Comparison of ENCODE assay signal across 9 cellular contexts in genomic region chr5:132498152-132498551, GRCh38. TPM values are rescaled to one million over a fixed set of nuclear protein-coding genes. Genes with fewer than 3 reads are reported as not detected.
A peak's percentile ranks its signal among the peaks of the same experiment; 100 is the strongest.
DNase-seq lines count a peak whose midpoint lies in the region; ATAC-seq, FAIRE-seq and TF ChIP-seq lines count a peak whose summit lies in the region.
"Had no signal": no experiment of that assay in that cellular context is flagged by ENCODE, and none has a peak within 500 bp of the region (broad histone marks: within the 10 kb centered on the region; RNA-seq: fewer than 3 reads in every experiment).

No MANE protein-coding gene starts in this region.

- H3K9me3 Mint-ChIP-seq in activated T-helper 17 cell treated with anti-CD3 and anti-CD28 coated beads, Interleukin-2, amount 50 U/mL, for 72 hours = no peaks in the 10 kb centered on the region
- no peaks in the 10 kb centered on the region for H3K9me3 Mint-ChIP-seq in stimulated activated memory B cell treated with anti-CD40 and anti-IgM and Interleukin-4, amounts not matched to agents 10 μg/mL and 1 μg/mL and 100 μg/mL, for 72 hours
- H3K9me3 Mint-ChIP-seq: activated naive CD4-positive, alpha-beta T cell treated with anti-CD3 and anti-CD28 coated beads, Interleukin-2, amount 50 U/mL, for 72 hours had no signal

- no peak for FAIRE-seq in keratinocyte (lab: Jason Lieb, UNC)

- H3K9ac ChIP-seq in keratinocyte (ENCODE audit: control insufficient read depth, extremely low read depth, insufficient read depth, low read length) = peak overlapping the region; percentile 72

- peak overlapping the region; percentile 72 for H3K4me3 Mint-ChIP-seq in activated T-helper 17 cell treated with anti-CD3 and anti-CD28 coated beads, Interleukin-2, amount 50 U/mL, for 72 hours
- no peak overlapping the region for H3K4me3 Mint-ChIP-seq in stimulated activated memory B cell treated with anti-CD40 and anti-IgM and Interleukin-4, amounts not matched to agents 10 μg/mL and 1 μg/mL and 100 μg/mL, for 72 hours

- DNase-seq in HK-2 (ENCODE audit: unreplicated experiment) (peak; percentile 62), keratinocyte (ENCODE audit: low read depth, low spot score) (no peak)

- TF ChIP-seq CTCF in keratinocyte (optimal IDR thresholded peaks at IDR 0.05 in 1 of 3, IDR thresholded peaks at IDR 0.05 in 1 of 3, conservative IDR thresholded peaks at IDR 0.05 in 1 of 3; ENCODE audit: extremely low read depth in 1 of 3, insufficient read depth in 2 of 3, low read length in 3 of 3) = no peak

- H3K4me3 ChIP-seq in keratinocyte (ENCODE audit: control insufficient read depth in 2 of 3, extremely low read depth in 1 of 3, insufficient read depth in 2 of 3, low read depth in 1 of 3, low read length in 3 of 3) = no peak overlapping the region

- H3K9me3 ChIP-seq in keratinocyte (ENCODE audit: control insufficient read depth, low read depth, low read length) = no peaks in the 10 kb centered on the region

- H3K27ac ChIP-seq in keratinocyte (ENCODE audit: control insufficient read depth, insufficient read depth, low read length) = peak overlapping the region; percentile 66

- no peak for ATAC-seq in activated T-helper 17 cell treated with anti-CD3 and anti-CD28 coated beads, Interleukin-2, amount 50 U/mL, for 72 hours (replicated peaks)
- no peak for ATAC-seq in stimulated activated memory B cell treated with anti-CD40 and anti-IgM and Interleukin-4, amounts not matched to agents 10 μg/mL and 1 μg/mL and 100 μg/mL, for 72 hours
- ATAC-seq in HG03095 (IDR thresholded peaks at IDR 0.05; ENCODE audit: unreplicated experiment) = no peak
- no peak for ATAC-seq in HG03439 (IDR thresholded peaks at IDR 0.05; ENCODE audit: unreplicated experiment)
- ATAC-seq in HG03457 (IDR thresholded peaks at IDR 0.05; ENCODE audit: unreplicated experiment) = no peak
- no peak for ATAC-seq in GM19023 (IDR thresholded peaks at IDR 0.05; ENCODE audit: unreplicated experiment)
- ATAC-seq: activated naive CD4-positive, alpha-beta T cell treated with anti-CD3 and anti-CD28 coated beads, Interleukin-2, amount 50 U/mL, for 72 hours had no signal

- H3K79me2 ChIP-seq in keratinocyte (ENCODE audit: control insufficient read depth, insufficient read depth, low read length) = no peaks in the 10 kb centered on the region

- H3K27me3 Mint-ChIP-seq in activated T-helper 17 cell treated with anti-CD3 and anti-CD28 coated beads, Interleukin-2, amount 50 U/mL, for 72 hours = no peaks in the 10 kb centered on the region
- H3K27me3 Mint-ChIP-seq in stimulated activated memory B cell treated with anti-CD40 and anti-IgM and Interleukin-4, amounts not matched to agents 10 μg/mL and 1 μg/mL and 100 μg/mL, for 72 hours = no peaks in the 10 kb centered on the region

- no peaks in the 10 kb centered on the region for H3K9me1 ChIP-seq in keratinocyte (ENCODE audit: control insufficient read depth, extremely low read depth, insufficient read depth, low read length)

- H3K36me3 Mint-ChIP-seq in activated T-helper 17 cell treated with anti-CD3 and anti-CD28 coated beads, Interleukin-2, amount 50 U/mL, for 72 hours (ENCODE audit: low read depth) = no peaks in the 10 kb centered on the region
- H3K36me3 Mint-ChIP-seq in stimulated activated memory B cell treated with anti-CD40 and anti-IgM and Interleukin-4, amounts not matched to agents 10 μg/mL and 1 μg/mL and 100 μg/mL, for 72 hours = no peaks in the 10 kb centered on the region
- H3K36me3 Mint-ChIP-seq: activated naive CD4-positive, alpha-beta T cell treated with anti-CD3 and anti-CD28 coated beads, Interleukin-2, amount 50 U/mL, for 72 hours had no signal

- no peak overlapping the region for H2AFZ ChIP-seq in keratinocyte (ENCODE audit: control insufficient read depth, low read length)

- dilution Hi-C loops in keratinocyte (cut with MboI; ENCODE audit: extremely low pct_ligation_motif_present, low sequenced_read_pairs) = no loop called here

- H3K4me1 Mint-ChIP-seq in activated T-helper 17 cell treated with anti-CD3 and anti-CD28 coated beads, Interleukin-2, amount 50 U/mL, for 72 hours = peaks cover 16% of the 10 kb centered on the region
- peaks cover 62% of the 10 kb centered on the region for H3K4me1 Mint-ChIP-seq in stimulated activated memory B cell treated with anti-CD40 and anti-IgM and Interleukin-4, amounts not matched to agents 10 μg/mL and 1 μg/mL and 100 μg/mL, for 72 hours

- peaks cover 21% of the 10 kb centered on the region for H3K4me1 ChIP-seq in keratinocyte (ENCODE audit: control insufficient read depth, extremely low read depth, insufficient read depth, low read length)

- H3K4me2 ChIP-seq in keratinocyte (ENCODE audit: control insufficient read depth, extremely low read depth, insufficient read depth, low read depth, low read length) = peak overlapping the region; percentile 92

- H3K36me3 ChIP-seq in keratinocyte (ENCODE audit: control insufficient read depth in 2 of 2, extremely low read depth in 1 of 2, insufficient read depth in 2 of 2, low read length in 2 of 2) = no peaks in the 10 kb centered on the region

- no peaks in the 10 kb centered on the region for H4K20me1 ChIP-seq in keratinocyte (ENCODE audit: control insufficient read depth, extremely low read depth, insufficient read depth, low read length)

- no peak overlapping the region for H3K27ac Mint-ChIP-seq in activated T-helper 17 cell treated with anti-CD3 and anti-CD28 coated beads, Interleukin-2, amount 50 U/mL, for 72 hours
- peak overlapping the region; percentile 81 for H3K27ac Mint-ChIP-seq in stimulated activated memory B cell treated with anti-CD40 and anti-IgM and Interleukin-4, amounts not matched to agents 10 μg/mL and 1 μg/mL and 100 μg/mL, for 72 hours

- H3K27me3 ChIP-seq in keratinocyte (ENCODE audit: control insufficient read depth, extremely low read depth, insufficient read depth, low read length) = no peaks in the 10 kb centered on the region

RNA-seq across cellular contexts. Expression of gene IRF1, which starts 7.6 kb away (rescaled TPM):
- total RNA-seq in activated T-helper 17 cell treated with anti-CD3 and anti-CD28 coated beads, Interleukin-2, amount 50 U/mL, for 72 hours = 100 to 1,000 TPM; 125 to 174 TPM
- 3.7 to 16.4 TPM (median 6.2 TPM) in 3 replicates for polyA plus RNA-seq in keratinocyte
- 1.5 TPM for polyA plus RNA-seq in keratinocyte (2011; ENCODE audit: low read depth)
- polyA plus RNA-seq in keratinocyte (2011; cell fraction: cytosol; rRNA removed) = 5.1 and 5.5 TPM in 2 replicates
- polyA plus RNA-seq in keratinocyte (2011; cell fraction: nucleus; rRNA removed) = 10.1 and 10.5 TPM in 2 replicates
- 3.0 and 14.7 TPM in 2 replicates for polyA plus RNA-seq in keratinocyte (2012; ENCODE audit: low replicate concordance)
- 4.8 to 17.6 TPM (median 13.9 TPM) in 3 replicates for polyA minus RNA-seq in keratinocyte
- 2.1 TPM for polyA minus RNA-seq in keratinocyte (2011; cell fraction: cytosol; rRNA and poly(A)+ RNA removed)
- 8.0 and 9.3 TPM in 2 replicates for polyA minus RNA-seq in keratinocyte (2011; cell fraction: nucleus; rRNA and poly(A)+ RNA removed)

RNA-seq across cellular contexts. Expression of gene IL5, which starts 45.2 kb away (rescaled TPM):
- total RNA-seq in activated T-helper 17 cell treated with anti-CD3 and anti-CD28 coated beads, Interleukin-2, amount 50 U/mL, for 72 hours = not detected
- polyA plus RNA-seq in keratinocyte = not detected in 3 replicates
- not detected for polyA plus RNA-seq in keratinocyte (2011; ENCODE audit: low read depth)
- not detected in 2 replicates for polyA plus RNA-seq in keratinocyte (2011; cell fraction: cytosol; rRNA removed)
- not detected in 2 replicates for polyA plus RNA-seq in keratinocyte (2011; cell fraction: nucleus; rRNA removed)
- polyA plus RNA-seq in keratinocyte (2012; ENCODE audit: low replicate concordance) = not detected in 2 replicates
- polyA minus RNA-seq in keratinocyte = not detected in 3 replicates
- not detected for polyA minus RNA-seq in keratinocyte (2011; cell fraction: cytosol; rRNA and poly(A)+ RNA removed)
- not detected in 2 replicates for polyA minus RNA-seq in keratinocyte (2011; cell fraction: nucleus; rRNA and poly(A)+ RNA removed)
- total RNA-seq: activated naive CD4-positive, alpha-beta T cell treated with anti-CD3 and anti-CD28 coated beads, Interleukin-2, amount 50 U/mL, for 72 hours had no signal

RNA-seq across cellular contexts. Expression of gene RAD50, which starts 58.6 kb away (rescaled TPM):
- total RNA-seq in activated T-helper 17 cell treated with anti-CD3 and anti-CD28 coated beads, Interleukin-2, amount 50 U/mL, for 72 hours = 10 to 100 TPM; 31.7 to 37.2 TPM
- 14.8 to 26.3 TPM (median 18.2 TPM) in 3 replicates for polyA plus RNA-seq in keratinocyte
- polyA plus RNA-seq in keratinocyte (2011; ENCODE audit: low read depth) = 115 TPM
- polyA plus RNA-seq in keratinocyte (2011; cell fraction: cytosol; rRNA removed) = 15.0 and 22.7 TPM in 2 replicates
- 27.6 and 31.2 TPM in 2 replicates for polyA plus RNA-seq in keratinocyte (2011; cell fraction: nucleus; rRNA removed)
- 18.8 and 24.1 TPM in 2 replicates for polyA plus RNA-seq in keratinocyte (2012; ENCODE audit: low replicate concordance)
- 20.1 to 53.7 TPM (median 24.6 TPM) in 3 replicates for polyA minus RNA-seq in keratinocyte
- 24.0 TPM for polyA minus RNA-seq in keratinocyte (2011; cell fraction: cytosol; rRNA and poly(A)+ RNA removed)
- 19.9 and 34.5 TPM in 2 replicates for polyA minus RNA-seq in keratinocyte (2011; cell fraction: nucleus; rRNA and poly(A)+ RNA removed)
